In genomic region chr19:10403137-10404021, GRCh38 we compare ENCODE assay signal across 8 cellular contexts. TPM values are rescaled to one million over a fixed set of nuclear protein-coding genes. Genes with fewer than 3 reads are reported as not detected.
DNase-seq lines count a peak whose midpoint lies in the region; ATAC-seq, FAIRE-seq and TF ChIP-seq lines count a peak whose summit lies in the region.

TSS of gene CDC37 (minus strand) at chr19:10403542. CDS start at chr19:10403479, 63 bp downstream.

- no peaks in the 10 kb centered on the region for H3K9me3 ChIP-seq in T-helper 17 cell (ENCODE audit: control insufficient read depth, low read length, poor library complexity, severe bottlenecking)

- ATAC-seq in HG02885 (IDR thresholded peaks at IDR 0.05; ENCODE audit: poor library complexity, unreplicated experiment): peak; percentile 84
- peak; percentile 80 for ATAC-seq in T-helper 17 cell
- peak; percentile 94 for ATAC-seq in left ventricle myocardium superior

- intact Hi-C loops in left ventricle myocardium superior (cut with micrococcal nuclease): no loop called here

- peak within 1 kb of the TSS; percentile 95 for H3K27ac Mint-ChIP-seq in T-helper 17 cell

- DNase-seq in NCI-H187 (lab: John Stamatoyannopoulos, UW) (peak; percentile 79 to 85), T-helper 17 cell (peak; percentile 96 to 97 (median 97)), amygdala (lab: John Stamatoyannopoulos, UW) (peak; percentile 53 to 98 (median 90)), left ventricle myocardium superior (peak; percentile 98), pulmonary artery endothelial cell (ENCODE audit: low read depth, low spot score) (peak; percentile 84), urothelium cell line (ENCODE audit: low spot score) (peak; percentile 96)

- H3K27me3 Mint-ChIP-seq in T-helper 17 cell: no peaks in the 10 kb centered on the region

- TF ChIP-seq POLR2A in GM15510 (IDR thresholded peaks at IDR 0.05; ENCODE audit: borderline replicate concordance, extremely low read depth, insufficient read length): peak; percentile 97

- H3K4me3 Mint-ChIP-seq in T-helper 17 cell: peak within 1 kb of the TSS; percentile 94

- H3K36me3 Mint-ChIP-seq in T-helper 17 cell (ENCODE audit: low read depth): no peaks in the 10 kb centered on the region

- FAIRE-seq in urothelium cell line (lab: Jason Lieb, UNC): no peak

- H3K4me1 Mint-ChIP-seq in T-helper 17 cell: peaks cover 51% of the 10 kb centered on the region

RNA-seq across cellular contexts. Expression of gene CDC37, which starts in this region (rescaled TPM):
- total RNA-seq in T-helper 17 cell: 100 to 1,000 TPM; 198 to 207 TPM
- 157 TPM for total RNA-seq in left ventricle myocardium superior
- 335 and 371 TPM in 2 replicates for total RNA-seq in pulmonary artery endothelial cell

Comparison
In these comparisons a context has a peak if more than half of its experiments do, and no peak if none do; other contexts are left out.
1. Peak in every context shown above with its lines: DNase-seq and ATAC-seq.